Comparison of ENCODE assay signal across 16 cellular contexts in the genomic region with DNA sequence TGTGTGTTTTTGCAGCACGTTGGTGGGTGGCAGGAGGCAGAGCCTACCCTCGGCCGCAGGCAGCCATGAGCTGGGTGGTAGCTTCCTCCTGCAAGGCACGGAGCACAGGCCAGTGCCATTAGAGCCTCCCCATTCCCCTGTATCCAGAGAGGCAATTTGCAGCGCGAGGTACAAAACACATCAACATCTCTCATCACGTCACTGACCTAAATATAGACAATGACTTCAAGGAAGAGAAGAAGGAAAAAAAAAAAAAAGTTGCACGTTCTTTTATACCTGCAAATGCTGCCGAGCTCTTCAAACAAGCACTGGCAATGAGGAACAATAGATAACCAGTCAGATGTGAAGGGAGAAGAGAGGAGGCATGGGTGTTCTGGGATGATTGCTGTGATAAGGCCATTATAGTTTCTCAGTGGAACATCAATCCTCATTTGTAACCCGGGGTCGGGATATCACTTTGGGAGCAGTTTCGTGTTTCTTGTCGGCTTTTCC.
A peak's percentile ranks its signal among the peaks of the same experiment; 100 is the strongest.
DNase-seq lines count a peak whose midpoint lies in the region; ATAC-seq and TF ChIP-seq lines count a peak whose summit lies in the region.
"Had no signal": no experiment of that assay in that cellular context is flagged by ENCODE, and none has a peak within 500 bp of the region (broad histone marks: within the 10 kb centered on the region; RNA-seq: fewer than 3 reads in every experiment).

No MANE protein-coding gene starts in this region.

- H3K36me3 ChIP-seq in endocrine pancreas (ENCODE audit: control insufficient read depth, insufficient read depth, low read length) = no peaks in the 10 kb centered on the region
- H3K36me3 ChIP-seq: prostate gland had no signal

- H3K23ac ChIP-seq in H9 (ENCODE audit: insufficient read length, low read depth, low read length) = no peak overlapping the region

- no peak overlapping the region for H3K9ac ChIP-seq in H9 (ENCODE audit: extremely low read depth, insufficient read length, low read length)
- peak overlapping the region; percentile 25 for H3K9ac ChIP-seq in endocrine pancreas (ENCODE audit: control insufficient read depth, insufficient read depth, low read length)

- no peaks in the 10 kb centered on the region for H3K79me1 ChIP-seq in H9 (ENCODE audit: insufficient read depth, low read depth, low read length, poor library complexity, severe bottlenecking)

- peak overlapping the region; percentile 43 for H3K4me2 ChIP-seq in H9 (ENCODE audit: insufficient read depth, insufficient read length, low read length)
- H3K4me2 ChIP-seq: PC-9 had no signal

- H4K91ac ChIP-seq in H9 (ENCODE audit: insufficient read length, low read depth, low read length) = no peak overlapping the region

- POLR2A ChIA-PET in naive thymus-derived CD8-positive, alpha-beta T cell (lab: Charles Lee) = no interaction called here

- no peak for ATAC-seq in naive thymus-derived CD8-positive, alpha-beta T cell
- no peak for ATAC-seq in HG03571 (IDR thresholded peaks at IDR 0.05; ENCODE audit: unreplicated experiment)
- ATAC-seq: esophagus mucosa had no signal

- no peak overlapping the region for H2BK5ac ChIP-seq in H9 (ENCODE audit: insufficient read length, low read length)

- H4K5ac ChIP-seq in H9 (ENCODE audit: insufficient read length, low read depth, low read length) = no peak overlapping the region

- H3K4me1 ChIP-seq in H9 (ENCODE audit: insufficient read depth, low read length) (peaks cover 20% of the 10 kb centered on the region; the same call in 1 of the 2 replicates), endocrine pancreas (ENCODE audit: control insufficient read depth, insufficient read depth, low read length) (peaks cover 16% of the 10 kb centered on the region)
- H3K4me1 ChIP-seq: prostate gland had no signal

- H4K20me1 ChIP-seq in H9 (ENCODE audit: control insufficient read depth, insufficient read depth, insufficient read length) = no peaks in the 10 kb centered on the region

- H3K23me2 ChIP-seq in H9 (ENCODE audit: insufficient read length, low read depth, low read length, poor library complexity, severe bottlenecking) = peaks cover 4% of the 10 kb centered on the region

- no CpG with 5 or more reads among the region's 13 CpGs for WGBS in H9 (ENCODE audit: extremely low coverage, insufficient read length, low lambda C conversion rate)

- H3T11ph ChIP-seq in H9 (ENCODE audit: low read length) = no peak overlapping the region

- peak overlapping the region; percentile 90 to 93 (median 91) for H3K27ac Mint-ChIP-seq in H9
- H3K27ac Mint-ChIP-seq in neural crest cell (ENCODE audit: unreplicated experiment) = peak overlapping the region; percentile 71
- no peak overlapping the region for H3K27ac Mint-ChIP-seq in naive thymus-derived CD8-positive, alpha-beta T cell

- H3K56ac ChIP-seq in H9 (ENCODE audit: insufficient read length, low read depth, low read length) = no peak overlapping the region

- H2BK20ac ChIP-seq in H9 (ENCODE audit: low read depth, low read length, poor library complexity, severe bottlenecking) = peak overlapping the region; percentile 76

- peak overlapping the region; percentile 77 for H2BK12ac ChIP-seq in H9 (ENCODE audit: insufficient read length, low read depth, low read length)

- peaks cover 4 to 14% (median 10%) of the 10 kb centered on the region in 3 experiments; a peak in 6 of 7 replicates for H3K36me3 Mint-ChIP-seq in H9 (ENCODE audit: insufficient read depth in 1 of 3, low read depth in 3 of 3)
- peaks cover 9% of the 10 kb centered on the region for H3K36me3 Mint-ChIP-seq in neural crest cell (ENCODE audit: low read depth)
- peaks cover 0 to 5% (median 0%) of the 10 kb centered on the region in 3 donors for H3K36me3 Mint-ChIP-seq in naive thymus-derived CD8-positive, alpha-beta T cell

- DNase-seq in H9 (peak; percentile 42), NCI-H2107 (lab: John Stamatoyannopoulos, UW) (peak; percentile 22), neural crest cell (ENCODE audit: low read depth, low spot score) (no peak), COLO829 (ENCODE audit: low spot score) (no peak)
- no peak for DNase-seq in naive thymus-derived CD8-positive, alpha-beta T cell
- DNase-seq: activated CD4-positive, CD25-positive, alpha-beta regulatory T cell; activated gamma-delta T cell treated with Interleukin-2 at 50 U/mL for 16 hours; anterior cingulate cortex; head of caudate nucleus; left cardiac atrium; PC-9 had no signal

- H4K8ac ChIP-seq in H9 (replicated peaks; ENCODE audit: insufficient read length, low read depth, low read length) = no peak overlapping the region

- H3K14ac ChIP-seq in H9 (ENCODE audit: insufficient read depth, low read length) = peak overlapping the region; percentile 47

- TF ChIP-seq CTCF in H9 (conservative IDR thresholded peaks at IDR 0.05) = no peak
- no peak for TF ChIP-seq CTCF in neural crest cell (conservative IDR thresholded peaks at IDR 0.05)

- H3K79me2 ChIP-seq in H9 (ENCODE audit: insufficient read depth, low read length) = no peaks in the 10 kb centered on the region

- H3K27me3 Mint-ChIP-seq in H9 (ENCODE audit: low read depth) (no peaks in the 10 kb centered on the region; the same call in 1 of the 2 replicates), neural crest cell (ENCODE audit: low read depth) (no peaks in the 10 kb centered on the region)
- H3K27me3 Mint-ChIP-seq in naive thymus-derived CD8-positive, alpha-beta T cell = no peaks in the 10 kb centered on the region

- no peak overlapping the region for H2AFZ ChIP-seq in H9 (ENCODE audit: low read length)
- H2AFZ ChIP-seq: PC-9 had no signal

- H3K4ac ChIP-seq in H9 (ENCODE audit: low read depth, low read length) = no peak overlapping the region

- H2BK120ac ChIP-seq in H9 (ENCODE audit: low read depth, low read length, poor library complexity, severe bottlenecking) = peak overlapping the region; percentile 10

- H3K27me3 ChIP-seq in H9 (ENCODE audit: insufficient read depth, low read length) (no peaks in the 10 kb centered on the region; the same call in 1 of the 2 replicates), endocrine pancreas (ENCODE audit: control insufficient read depth, insufficient read depth, low read length) (no peaks in the 10 kb centered on the region)

- H2BK15ac ChIP-seq in H9 (ENCODE audit: low read depth, low read length) = no peak overlapping the region

- peak overlapping the region; percentile 68 for H3K27ac ChIP-seq in H9 (ENCODE audit: insufficient read length, low read depth, low read length)
- H3K27ac ChIP-seq: coronary artery, PC-9, prostate gland had no signal

- peak overlapping the region; percentile 66 for H3K18ac ChIP-seq in H9 (ENCODE audit: insufficient read length, low read depth, low read length)

- H3K4me3 Mint-ChIP-seq in H9 = peak overlapping the region; percentile 47 to 69
- H3K4me3 Mint-ChIP-seq in neural crest cell = peak overlapping the region; percentile 52
- H3K4me3 Mint-ChIP-seq in naive thymus-derived CD8-positive, alpha-beta T cell = no peak overlapping the region

- no peak overlapping the region for H2AK5ac ChIP-seq in H9 (ENCODE audit: insufficient read length, low read length)

- H3K4me1 Mint-ChIP-seq in H9 = peaks cover 52 to 54% of the 10 kb centered on the region in 2 experiments
- peaks cover 72% of the 10 kb centered on the region for H3K4me1 Mint-ChIP-seq in neural crest cell
- H3K4me1 Mint-ChIP-seq in naive thymus-derived CD8-positive, alpha-beta T cell = peaks cover 0 to 8% (median 0%) of the 10 kb centered on the region in 4 donors

- no peak overlapping the region for H3K4me3 ChIP-seq in endocrine pancreas (ENCODE audit: control insufficient read depth, insufficient read depth, low read length)
- H3K4me3 ChIP-seq: coronary artery, PC-9, prostate gland had no signal

- no peaks in the 10 kb centered on the region for H3K9me3 ChIP-seq in H9 (ENCODE audit: control insufficient read depth, low read depth, low read length)
- H3K9me3 ChIP-seq in endocrine pancreas (ENCODE audit: control insufficient read depth, low read length) = no peaks in the 10 kb centered on the region
- H3K9me3 ChIP-seq: prostate gland had no signal

- peaks cover 6 to 11% of the 10 kb centered on the region in 2 experiments; a peak in 4 of 5 replicates for H3K9me3 Mint-ChIP-seq in H9
- peaks cover 7% of the 10 kb centered on the region for H3K9me3 Mint-ChIP-seq in neural crest cell
- H3K9me3 Mint-ChIP-seq in naive thymus-derived CD8-positive, alpha-beta T cell = no peaks in the 10 kb centered on the region

Comparison
In these comparisons a context has a peak if more than half of its experiments do, and no peak if none do; other contexts are left out.
1. DNase-seq: peak in H9 (single experiment) and NCI-H2107 (single experiment); none in neural crest cell (single experiment), naive thymus-derived CD8-positive, alpha-beta T cell (0 of 10) and COLO829 (single experiment).
2. H3K27ac Mint-ChIP-seq: peak in H9 (3 of 3) and neural crest cell (single experiment); none in naive thymus-derived CD8-positive, alpha-beta T cell (0 of 10).
3. H3K4me3 Mint-ChIP-seq: peak in H9 (2 of 2) and neural crest cell (single experiment); none in naive thymus-derived CD8-positive, alpha-beta T cell (0 of 10).